In the genomic region with DNA sequence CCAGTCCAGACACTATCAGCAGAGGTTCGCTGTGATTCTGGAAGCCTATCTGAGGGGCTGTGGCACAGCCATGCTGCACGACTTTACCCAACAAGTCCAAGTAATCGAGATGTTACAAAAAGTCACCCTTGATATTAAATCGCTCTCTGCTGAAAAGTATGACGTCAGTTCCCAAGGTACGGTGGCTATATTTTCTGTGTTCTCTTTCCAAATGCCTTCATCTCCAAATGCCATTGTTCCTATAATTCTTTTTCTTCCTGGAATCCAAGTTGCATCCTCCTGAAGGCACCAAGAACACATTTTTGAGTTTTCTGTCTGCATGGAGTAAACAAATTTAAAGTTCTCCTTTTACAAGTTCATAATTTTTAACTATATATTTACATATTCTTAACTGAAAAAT, we compare ENCODE assay signal across 21 cellular contexts. TPM values are rescaled to one million over a fixed set of nuclear protein-coding genes. Genes with fewer than 3 reads are reported as not detected.
DNase-seq lines count a peak whose midpoint lies in the region; ATAC-seq and TF ChIP-seq lines count a peak whose summit lies in the region.
"Had no signal": no experiment of that assay in that cellular context is flagged by ENCODE, and none has a peak within 500 bp of the region (broad histone marks: within the 10 kb centered on the region; RNA-seq: fewer than 3 reads in every experiment).

No MANE protein-coding gene starts in this region.

- H3K36me3 Mint-ChIP-seq in CD8-positive, alpha-beta T cell = peaks cover 91% of the 10 kb centered on the region
- peaks cover 97% of the 10 kb centered on the region for H3K36me3 Mint-ChIP-seq in effector memory CD8-positive, alpha-beta T cell (ENCODE audit: insufficient read depth)

- no peak for TF ChIP-seq CTCF in CD8-positive, alpha-beta T cell (IDR thresholded peaks at IDR 0.05)
- TF ChIP-seq CTCF in SU-DHL-6 (IDR thresholded peaks at IDR 0.05; ENCODE audit: insufficient read depth, low read length, poor library complexity, severe bottlenecking) = no peak

- POLR2A ChIA-PET in CD8-positive, alpha-beta T cell (lab: Charles Lee) = no interaction called here

- H3K4me2 ChIP-seq in BLaER1 = peak overlapping the region; percentile 97; the same call in 1 of the 2 replicates
- peak overlapping the region; percentile 77 for H3K4me2 ChIP-seq in SU-DHL-6 (ENCODE audit: low read depth, low read length, poor library complexity, severe bottlenecking)
- H3K4me2 ChIP-seq: hepatocyte, neural progenitor cell had no signal

- H3K4me1 Mint-ChIP-seq in CD8-positive, alpha-beta T cell (ENCODE audit: low read depth) = peaks cover 80% of the 10 kb centered on the region
- peaks cover 53 to 73% of the 10 kb centered on the region in 2 donors for H3K4me1 Mint-ChIP-seq in effector memory CD8-positive, alpha-beta T cell (ENCODE audit: low read depth in 2 of 2)
- H3K4me1 Mint-ChIP-seq: neural progenitor cell had no signal

- no peaks in the 10 kb centered on the region for H3K9me2 ChIP-seq in SU-DHL-6 (replicated peaks; ENCODE audit: insufficient read depth, low read length)

- H4K20me1 ChIP-seq in BLaER1 = peaks cover 90% of the 10 kb centered on the region
- no peaks in the 10 kb centered on the region for H4K20me1 ChIP-seq in SU-DHL-6 (ENCODE audit: low read depth, low read length)

- H3K27me3 ChIP-seq in BLaER1 = no peaks in the 10 kb centered on the region
- no peaks in the 10 kb centered on the region for H3K27me3 ChIP-seq in CD8-positive, alpha-beta T cell (ENCODE audit: insufficient read depth, low read length)
- no peaks in the 10 kb centered on the region for H3K27me3 ChIP-seq in SU-DHL-6 (ENCODE audit: low read length)
- H3K27me3 ChIP-seq: left lung, neural progenitor cell, SJSA1, thyroid gland had no signal

- peak overlapping the region; percentile 80; the same call in 1 of the 2 replicates for H3K4me3 ChIP-seq in BLaER1
- no peak overlapping the region for H3K4me3 ChIP-seq in CD8-positive, alpha-beta T cell (ENCODE audit: low read depth, low read length)
- peak overlapping the region; percentile 29 for H3K4me3 ChIP-seq in SU-DHL-6 (ENCODE audit: insufficient read depth, low read length, poor library complexity, severe bottlenecking)
- H3K4me3 ChIP-seq: hepatocyte, left lung, neural progenitor cell, SJSA1, thyroid gland had no signal

- peaks cover 50% of the 10 kb centered on the region for H3K9me3 ChIP-seq in BLaER1
- H3K9me3 ChIP-seq in CD8-positive, alpha-beta T cell (ENCODE audit: low read length) = no peaks in the 10 kb centered on the region
- no peaks in the 10 kb centered on the region for H3K9me3 ChIP-seq in SU-DHL-6 (ENCODE audit: insufficient read depth, low read length)
- H3K9me3 ChIP-seq: left lung, SJSA1, thyroid gland had no signal

- H3K36me3 ChIP-seq in BLaER1 (peaks cover 96% of the 10 kb centered on the region), SU-DHL-6 (ENCODE audit: low read length) (peaks cover 45% of the 10 kb centered on the region)
- H3K36me3 ChIP-seq in CD8-positive, alpha-beta T cell (ENCODE audit: insufficient read depth, low read length) = peaks cover 30% of the 10 kb centered on the region
- H3K36me3 ChIP-seq: neural progenitor cell, SJSA1, thyroid gland had no signal

- intact Hi-C loops in CD8-positive, alpha-beta T cell (cut with DNase I, micrococcal nuclease) = loop anchor here (1.0 to 5.0 kb wide), 4 partner anchors 9 to 210 kb away; partner anchors contain the start of gene CCDC71L (in 1 of the 2)

- CTCF ChIA-PET in CD8-positive, alpha-beta T cell (lab: Charles Lee) = no interaction called here

- no peak overlapping the region for H3K27ac Mint-ChIP-seq in CD8-positive, alpha-beta T cell
- H3K27ac Mint-ChIP-seq in effector memory CD8-positive, alpha-beta T cell = peak overlapping the region; percentile 75 to 88
- H3K27ac Mint-ChIP-seq: activated naive CD4-positive, alpha-beta T cell treated with anti-CD3 and anti-CD28 coated beads, Interleukin-2, amount 10 ng/mL, durations not matched to agents 7 days and 5 days; neural progenitor cell; progenitor cell of endocrine pancreas had no signal

- no peak overlapping the region for H2AFZ ChIP-seq in SU-DHL-6 (ENCODE audit: low read depth, low read length, severe bottlenecking)
- H2AFZ ChIP-seq: hepatocyte, neural progenitor cell had no signal

- H3K9me3 Mint-ChIP-seq in CD8-positive, alpha-beta T cell = no peaks in the 10 kb centered on the region
- peaks cover 0 to 1% of the 10 kb centered on the region in 2 donors for H3K9me3 Mint-ChIP-seq in effector memory CD8-positive, alpha-beta T cell

- peaks cover 17% of the 10 kb centered on the region for H3F3A ChIP-seq in SU-DHL-6 (ENCODE audit: insufficient read depth)

- H3K9ac ChIP-seq in BLaER1 = no peak overlapping the region
- H3K9ac ChIP-seq in SU-DHL-6 (ENCODE audit: low read length) = peak overlapping the region; percentile 41; the same call in 1 of the 2 replicates
- H3K9ac ChIP-seq: neural progenitor cell had no signal

- peak overlapping the region; percentile 55 for H3K4me3 Mint-ChIP-seq in CD8-positive, alpha-beta T cell
- H3K4me3 Mint-ChIP-seq in effector memory CD8-positive, alpha-beta T cell = peak overlapping the region; percentile 63 to 75
- H3K4me3 Mint-ChIP-seq: neural progenitor cell had no signal

- no peak for DNase-seq in CD8-positive, alpha-beta T cell
- DNase-seq in effector memory CD8-positive, alpha-beta T cell = no peak
- DNase-seq in HuH-7.5 (ENCODE audit: low spot score) = no peak
- DNase-seq: activated CD4-positive, alpha-beta T cell treated with anti-CD3 and anti-CD28 coated beads, Interleukin-2, amount 50 U/mL, for 1 hour; activated naive CD4-positive, alpha-beta T cell treated with anti-CD3 and anti-CD28 coated beads, Interleukin-2, amount 10 ng/mL, durations not matched to agents 7 days and 5 days; central memory CD4-positive, alpha-beta T cell; DMS79; left lung; NCI-H1417; NCI-H2107; NCI-H510A; thyroid gland had no signal

- H3K27me3 Mint-ChIP-seq in CD8-positive, alpha-beta T cell (ENCODE audit: low read depth) = no peaks in the 10 kb centered on the region
- no peaks in the 10 kb centered on the region for H3K27me3 Mint-ChIP-seq in effector memory CD8-positive, alpha-beta T cell
- H3K27me3 Mint-ChIP-seq: activated naive CD4-positive, alpha-beta T cell treated with anti-CD3 and anti-CD28 coated beads, Interleukin-2, amount 10 ng/mL, durations not matched to agents 7 days and 5 days; progenitor cell of endocrine pancreas had no signal

- H3K79me2 ChIP-seq in SU-DHL-6 (ENCODE audit: insufficient read depth, low read length) = peaks cover 77% of the 10 kb centered on the region
- H3K79me2 ChIP-seq: hepatocyte had no signal

- no peak for ATAC-seq in CD8-positive, alpha-beta T cell
- no peak for ATAC-seq in effector memory CD8-positive, alpha-beta T cell (replicated peaks)
- no peak for ATAC-seq in HG03460 (IDR thresholded peaks at IDR 0.05; ENCODE audit: unreplicated experiment)
- ATAC-seq in HG03521 (IDR thresholded peaks at IDR 0.05; ENCODE audit: unreplicated experiment) = no peak
- ATAC-seq in GM19328 (IDR thresholded peaks at IDR 0.05; ENCODE audit: unreplicated experiment) = no peak

- peaks cover 58% of the 10 kb centered on the region for H3K4me1 ChIP-seq in BLaER1
- H3K4me1 ChIP-seq in CD8-positive, alpha-beta T cell (ENCODE audit: insufficient read depth, low read length) = peaks cover 33% of the 10 kb centered on the region
- H3K4me1 ChIP-seq: neural progenitor cell, SJSA1, thyroid gland had no signal

- H3K27ac ChIP-seq in BLaER1 (no peak overlapping the region), SU-DHL-6 (ENCODE audit: low read depth, low read length) (peak overlapping the region; percentile 0; the same call in 1 of the 2 replicates)
- H3K27ac ChIP-seq in CD8-positive, alpha-beta T cell (ENCODE audit: low read depth, low read length) = no peak overlapping the region
- H3K27ac ChIP-seq: hepatocyte, neural progenitor cell, SJSA1, thyroid gland had no signal

RNA-seq across cellular contexts. Expression of gene PIK3CG, which starts 7.7 kb away (rescaled TPM):
- total RNA-seq in CD8-positive, alpha-beta T cell = 10 to 100 TPM; 30.8 to 32.5 TPM
- total RNA-seq: progenitor cell of endocrine pancreas had no signal
